10 cellular contexts compared by ENCODE assay signal in the genomic region with DNA sequence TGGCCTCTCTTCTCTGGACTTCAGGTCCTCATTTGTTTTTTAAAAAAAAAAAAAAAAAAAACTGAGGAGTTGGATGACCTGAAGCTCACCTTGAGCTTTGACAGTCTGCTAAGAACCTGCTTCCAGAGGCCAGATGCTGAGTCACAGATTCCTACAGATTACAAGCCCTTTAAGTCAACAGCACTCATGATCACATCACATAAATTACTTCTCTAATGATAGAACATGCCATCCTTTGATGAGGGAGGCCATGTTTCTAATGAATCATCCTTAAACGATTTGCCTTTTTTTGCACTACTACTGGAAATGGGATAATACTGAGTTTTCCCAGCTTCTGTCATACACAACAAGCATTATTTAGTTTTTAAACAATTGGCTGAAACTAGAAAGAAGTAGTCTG. TPM values are rescaled to one million over a fixed set of nuclear protein-coding genes. Genes with fewer than 3 reads are reported as not detected.
A peak's percentile ranks its signal among the peaks of the same experiment; 100 is the strongest.
DNase-seq lines count a peak whose midpoint lies in the region; ATAC-seq and TF ChIP-seq lines count a peak whose summit lies in the region.
"Had no signal": no experiment of that assay in that cellular context is flagged by ENCODE, and none has a peak within 500 bp of the region (broad histone marks: within the 10 kb centered on the region; RNA-seq: fewer than 3 reads in every experiment).

No MANE protein-coding gene starts in this region.

- CTCF ChIA-PET in CD8-positive, alpha-beta memory T cell (lab: Charles Lee) = no interaction called here

- no peak for TF ChIP-seq POLR2A in adrenal gland (IDR thresholded peaks at IDR 0.05)

- H3K9me3 Mint-ChIP-seq in CD8-positive, alpha-beta memory T cell = no peaks in the 10 kb centered on the region
- H3K9me3 Mint-ChIP-seq: activated CD4-positive, alpha-beta T cell treated with anti-CD3 and anti-CD28 coated beads, Interleukin-2, amount 10 ng/mL, durations not matched to agents 24 days and 14 days had no signal

- H3K9ac ChIP-seq in Karpas-422 (ENCODE audit: low read length) = no peak overlapping the region

- no peak overlapping the region for H2AFZ ChIP-seq in Karpas-422 (ENCODE audit: low read length)

- 20 to 48% (median 32%) methylated on average over 1 of the region's 1 CpG for WGBS in adrenal gland, 4 donors

- H3K79me2 ChIP-seq in Karpas-422 (ENCODE audit: low read length) = no peaks in the 10 kb centered on the region

- no peak overlapping the region for H3K27ac Mint-ChIP-seq in CD8-positive, alpha-beta memory T cell
- H3K27ac Mint-ChIP-seq: activated CD4-positive, alpha-beta T cell treated with anti-CD3 and anti-CD28 coated beads, Interleukin-2, amount 10 ng/mL, durations not matched to agents 24 days and 14 days had no signal

- H3K9me3 ChIP-seq in adrenal gland (replicated peaks in 1 of 3) (no peaks in the 10 kb centered on the region), Karpas-422 (ENCODE audit: low read length) (no peaks in the 10 kb centered on the region)
- H3K9me3 ChIP-seq in CD8-positive, alpha-beta memory T cell (ENCODE audit: low read length) = no peaks in the 10 kb centered on the region
- H3K9me3 ChIP-seq: upper lobe of left lung had no signal

- no peak overlapping the region for H3K4me3 Mint-ChIP-seq in CD8-positive, alpha-beta memory T cell
- H3K4me3 Mint-ChIP-seq: activated CD4-positive, alpha-beta T cell treated with anti-CD3 and anti-CD28 coated beads, Interleukin-2, amount 10 ng/mL, durations not matched to agents 24 days and 14 days had no signal

- H3K4me1 Mint-ChIP-seq in CD8-positive, alpha-beta memory T cell = no peaks in the 10 kb centered on the region
- H3K4me1 Mint-ChIP-seq: activated CD4-positive, alpha-beta T cell treated with anti-CD3 and anti-CD28 coated beads, Interleukin-2, amount 10 ng/mL, durations not matched to agents 24 days and 14 days had no signal

- H3K27ac ChIP-seq in adrenal gland (peak overlapping the region; percentile 14 to 72 (median 39)), Karpas-422 (ENCODE audit: low read length) (no peak overlapping the region)
- no peak overlapping the region for H3K27ac ChIP-seq in CD8-positive, alpha-beta memory T cell (ENCODE audit: low read depth, low read length)
- H3K27ac ChIP-seq: upper lobe of left lung had no signal

- ATAC-seq in HG03378 (IDR thresholded peaks at IDR 0.05; ENCODE audit: unreplicated experiment) = no peak

- no peaks in the 10 kb centered on the region for H4K20me1 ChIP-seq in Karpas-422 (ENCODE audit: insufficient read depth, low read depth, low read length)

- H3K9me2 ChIP-seq in Karpas-422 (replicated peaks; ENCODE audit: insufficient read depth, low read length) = no peaks in the 10 kb centered on the region

- peak; percentile 52 for DNase-seq in AG10803 (ENCODE audit: low read depth)
- peak; percentile 31 for DNase-seq in HS-27A (ENCODE audit: low read depth)
- DNase-seq in adrenal gland = peak; percentile 64 to 87 (median 80)
- DNase-seq in kidney glomerular epithelial cell (lab: John Stamatoyannopoulos, UW) = peak; percentile 96
- no peak for DNase-seq in NCI-H446 (lab: John Stamatoyannopoulos, UW)
- no peak for DNase-seq in CD8-positive, alpha-beta memory T cell
- DNase-seq in Karpas-422 = no peak
- DNase-seq: activated CD4-positive, alpha-beta T cell treated with anti-CD3 and anti-CD28 coated beads, Interleukin-2, amount 10 ng/mL, durations not matched to agents 24 days and 14 days; upper lobe of left lung had no signal

- H3K4me1 ChIP-seq in adrenal gland (replicated peaks in 1 of 2) (peaks cover 25 to 60% of the 10 kb centered on the region in 2 donors), Karpas-422 (ENCODE audit: low read length) (no peaks in the 10 kb centered on the region)
- H3K4me1 ChIP-seq in CD8-positive, alpha-beta memory T cell (ENCODE audit: insufficient read depth, low read length) = no peaks in the 10 kb centered on the region
- H3K4me1 ChIP-seq: upper lobe of left lung had no signal

- H3K36me3 ChIP-seq in adrenal gland (replicated peaks in 1 of 2) = no peaks in the 10 kb centered on the region
- H3K36me3 ChIP-seq in CD8-positive, alpha-beta memory T cell (ENCODE audit: insufficient read depth, low read length) = no peaks in the 10 kb centered on the region
- no peaks in the 10 kb centered on the region for H3K36me3 ChIP-seq in Karpas-422 (ENCODE audit: insufficient read depth, low read length)
- H3K36me3 ChIP-seq: upper lobe of left lung had no signal

- POLR2A ChIA-PET in CD8-positive, alpha-beta memory T cell (lab: Charles Lee) = no interaction called here

- no peak overlapping the region for H3K4me3 ChIP-seq in AG10803 (ENCODE audit: low read length)
- H3K4me3 ChIP-seq in adrenal gland = no peak overlapping the region
- no peak overlapping the region for H3K4me3 ChIP-seq in CD8-positive, alpha-beta memory T cell (ENCODE audit: low read length)
- H3K4me3 ChIP-seq in Karpas-422 (ENCODE audit: low read length) = no peak overlapping the region
- H3K4me3 ChIP-seq: upper lobe of left lung had no signal

- TF ChIP-seq CTCF in AG10803 (conservative IDR thresholded peaks at IDR 0.05; ENCODE audit: low read length) (no peak), adrenal gland (IDR thresholded peaks at IDR 0.05) (no peak)

- H3K4me2 ChIP-seq in Karpas-422 (ENCODE audit: low read depth, low read length, poor library complexity, severe bottlenecking) = no peak overlapping the region

- intact Hi-C loops in adrenal gland (cut with DNase I) = no loop called here

- peaks cover 2 to 5% of the 10 kb centered on the region in 2 donors for H3K27me3 Mint-ChIP-seq in CD8-positive, alpha-beta memory T cell

- no peaks in the 10 kb centered on the region for H3K27me3 ChIP-seq in adrenal gland
- H3K27me3 ChIP-seq in CD8-positive, alpha-beta memory T cell (ENCODE audit: insufficient read depth, low read length, poor library complexity, severe bottlenecking) = no peaks in the 10 kb centered on the region
- no peaks in the 10 kb centered on the region for H3K27me3 ChIP-seq in Karpas-422 (ENCODE audit: low read length)
- H3K27me3 ChIP-seq: upper lobe of left lung had no signal

- H3K36me3 Mint-ChIP-seq in CD8-positive, alpha-beta memory T cell = peaks cover 0 to 2% (median 1%) of the 10 kb centered on the region in 3 donors

RNA-seq across cellular contexts. Expression of gene MYOT, which starts 34.2 kb away (rescaled TPM):
- 1 to 10 TPM in 2 of 8 donors, under 1 TPM in 5, not detected in 1; 0.39 to 5.3 (median 0.86) TPM for total RNA-seq in adrenal gland
- 1 to 10 TPM; 2.9 to 7.8 (median 3.7) TPM for polyA plus RNA-seq in adrenal gland
- total RNA-seq in CD8-positive, alpha-beta memory T cell = not detected
- not detected for polyA plus RNA-seq in CD8-positive, alpha-beta memory T cell
- total RNA-seq in Karpas-422 (2014; rRNA removed; shearing (Covaris generic); ENCODE audit: low replicate concordance) = not detected in 2 replicates
- total RNA-seq: activated CD4-positive, alpha-beta T cell treated with anti-CD3 and anti-CD28 coated beads, Interleukin-2, amount 10 ng/mL, durations not matched to agents 24 days and 14 days; upper lobe of left lung had no signal

RNA-seq across cellular contexts. Expression of gene PKD2L2, which starts 55.8 kb away (rescaled TPM):
- under 1 TPM in 4 of 8 donors, not detected in 4; 0.14 to 0.52 (median 0.48) TPM for total RNA-seq in adrenal gland
- under 1 TPM in 2 of 3 donors, not detected in 1; 0.17 to 0.66 TPM for polyA plus RNA-seq in adrenal gland
- not detected for total RNA-seq in CD8-positive, alpha-beta memory T cell
- 0.41 TPM for polyA plus RNA-seq in CD8-positive, alpha-beta memory T cell
- not detected in 2 replicates for total RNA-seq in Karpas-422 (2014; rRNA removed; shearing (Covaris generic); ENCODE audit: low replicate concordance)
- total RNA-seq: activated CD4-positive, alpha-beta T cell treated with anti-CD3 and anti-CD28 coated beads, Interleukin-2, amount 10 ng/mL, durations not matched to agents 24 days and 14 days; upper lobe of left lung had no signal

Comparison
In these comparisons a context has a peak if more than half of its experiments do, and no peak if none do; other contexts are left out.
1. DNase-seq: peak in AG10803 (single experiment), HS-27A (single experiment), adrenal gland (7 of 7) and kidney glomerular epithelial cell (single experiment); none in NCI-H446 (0 of 2), CD8-positive, alpha-beta memory T cell (0 of 5) and Karpas-422 (single experiment).
2. H3K27ac ChIP-seq: peak in adrenal gland (5 of 5); none in CD8-positive, alpha-beta memory T cell (single experiment) and Karpas-422 (single experiment).